12 cellular contexts compared by ENCODE assay signal in the genomic region with DNA sequence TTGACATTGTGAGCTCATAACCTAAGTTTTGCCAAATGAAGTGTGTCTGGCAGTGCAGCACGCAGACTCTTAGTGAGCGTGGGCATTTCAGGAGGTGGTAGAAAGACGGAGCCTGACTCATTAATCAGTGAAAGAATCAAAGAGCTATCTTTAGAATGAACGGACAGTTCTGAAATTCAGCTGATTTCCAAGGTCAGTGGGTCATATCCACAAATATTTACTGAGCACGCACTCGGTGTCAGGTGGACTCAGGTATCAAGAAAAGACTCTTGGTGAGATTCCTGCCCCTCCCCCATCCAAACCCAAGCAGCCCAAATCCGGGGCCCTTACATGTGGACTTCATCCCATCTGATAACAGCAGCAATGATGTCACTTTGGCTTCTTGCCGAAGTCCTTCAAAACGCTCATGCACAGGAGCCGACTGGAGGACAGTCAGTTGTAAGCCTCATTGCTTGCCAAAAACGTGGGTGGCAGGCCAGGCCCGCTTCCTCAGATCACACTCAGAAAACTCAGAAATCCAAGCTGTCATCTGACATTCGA.
DNase-seq lines count a peak whose midpoint lies in the region; ATAC-seq, FAIRE-seq and TF ChIP-seq lines count a peak whose summit lies in the region.
"Had no signal": no experiment of that assay in that cellular context is flagged by ENCODE, and none has a peak within 500 bp of the region (broad histone marks: within the 10 kb centered on the region; RNA-seq: fewer than 3 reads in every experiment).

No MANE protein-coding gene starts in this region.

- H3K27me3 Mint-ChIP-seq in MCF 10A (ENCODE audit: insufficient read depth, unreplicated experiment), result no peaks in the 10 kb centered on the region

- H3K27me3 ChIP-seq in breast epithelium (no peaks in the 10 kb centered on the region), right cardiac atrium (ENCODE audit: control insufficient read depth, insufficient read depth) (no peaks in the 10 kb centered on the region), mesenchymal stem cell (ENCODE audit: control insufficient read depth in 1 of 2, insufficient read depth in 1 of 2, low read length in 2 of 2) (no peaks in the 10 kb centered on the region)

- no peak overlapping the region for H2BK12ac ChIP-seq in mesenchymal stem cell (ENCODE audit: low read length in 2 of 2)

- no peak overlapping the region for H3K23ac ChIP-seq in mesenchymal stem cell (ENCODE audit: low read length in 2 of 2)

- intact Hi-C loops in MCF 10A (cut with micrococcal nuclease) (no loop called here), breast epithelium (cut with DNase I; ENCODE audit: low total_unique reads) (no loop called here), right cardiac atrium (cut with DNase I) (no loop called here)

- H3K36me3 Mint-ChIP-seq in MCF 10A (ENCODE audit: insufficient read depth, unreplicated experiment), result no peaks in the 10 kb centered on the region
- H3K36me3 Mint-ChIP-seq in activated naive CD4-positive, alpha-beta T cell treated with anti-CD3 and anti-CD28 coated beads, Interleukin-2, amount 50 U/mL, for 72 hours, result peaks cover 0 to 4% of the 10 kb centered on the region in 2 donors

- no peak for FAIRE-seq in urothelium cell line (lab: Jason Lieb, UNC)
- FAIRE-seq: A549 had no signal

- H2BK15ac ChIP-seq in mesenchymal stem cell (ENCODE audit: low read depth, poor library complexity, severe bottlenecking), result no peak overlapping the region

- no peak overlapping the region for H4K91ac ChIP-seq in mesenchymal stem cell (ENCODE audit: low read length)

- H3K4me3 ChIP-seq in breast epithelium (no peak overlapping the region), right cardiac atrium (ENCODE audit: low read length) (no peak overlapping the region), mesenchymal stem cell (ENCODE audit: insufficient read depth in 1 of 2, low read depth in 1 of 2, low read length in 2 of 2) (no peak overlapping the region)
- H3K4me3 ChIP-seq: A549 had no signal

- H3K4me1 Mint-ChIP-seq in MCF 10A (ENCODE audit: insufficient read depth, unreplicated experiment), result peaks cover 42% of the 10 kb centered on the region

- peak; percentile 84 for DNase-seq in MCF 10A (ENCODE audit: unreplicated experiment)
- DNase-seq in breast epithelium (ENCODE audit: low spot score in 2 of 2), result no peak
- DNase-seq in right cardiac atrium, result peak; percentile 39 to 69 (median 64)
- DNase-seq in urothelium cell line (ENCODE audit: low spot score), result peak; percentile 65
- no peak for DNase-seq in activated naive CD4-positive, alpha-beta T cell treated with anti-CD3 and anti-CD28 coated beads, Interleukin-2, amount 50 U/mL, for 72 hours (ENCODE audit: low spot score in 2 of 2)
- DNase-seq in NCI-H1048 (lab: John Stamatoyannopoulos, UW), result no peak
- DNase-seq in mesenchymal stem cell, result no peak
- DNase-seq: activated CD4-positive, alpha-beta T cell treated with anti-CD3 and anti-CD28 coated beads for 4 hours; activated naive CD4-positive, alpha-beta T cell treated with anti-CD3 and anti-CD28 coated beads, Interleukin-2, amount 50 U/mL, for 16 hours; NCI-H187 had no signal

- 20% methylated on average over 13 of the region's 13 CpGs for WGBS in right cardiac atrium
- 82% methylated on average over 13 of the region's 13 CpGs for WGBS in mesenchymal stem cell

- no peak overlapping the region for H3K9ac ChIP-seq in mesenchymal stem cell (ENCODE audit: low read length)

- no peak for TF ChIP-seq CTCF in MCF 10A (IDR thresholded peaks at IDR 0.05; ENCODE audit: unreplicated experiment)
- no peak for TF ChIP-seq CTCF in breast epithelium (IDR thresholded peaks at IDR 0.05)
- TF ChIP-seq CTCF in VCaP (conservative IDR thresholded peaks at IDR 0.05), result no peak

- peak; percentile 86 to 87 for ATAC-seq in right cardiac atrium
- ATAC-seq in activated naive CD4-positive, alpha-beta T cell treated with anti-CD3 and anti-CD28 coated beads, Interleukin-2, amount 50 U/mL, for 72 hours, result no peak
- ATAC-seq: A549 had no signal

- no peak for TF ChIP-seq POLR2A in breast epithelium (IDR thresholded peaks at IDR 0.05)

- no peak overlapping the region for H3K18ac ChIP-seq in mesenchymal stem cell (ENCODE audit: low read depth in 1 of 2, low read length in 2 of 2)

- no peaks in the 10 kb centered on the region for H3K36me3 ChIP-seq in breast epithelium
- H3K36me3 ChIP-seq in mesenchymal stem cell (ENCODE audit: control insufficient read depth in 1 of 2, insufficient read depth in 2 of 2, low read depth in 1 of 2, low read length in 2 of 2), result no peaks in the 10 kb centered on the region

- no peak overlapping the region for H3K27ac Mint-ChIP-seq in MCF 10A (ENCODE audit: low read depth, unreplicated experiment)
- H3K27ac Mint-ChIP-seq in activated naive CD4-positive, alpha-beta T cell treated with anti-CD3 and anti-CD28 coated beads, Interleukin-2, amount 50 U/mL, for 72 hours, result no peak overlapping the region

- no peaks in the 10 kb centered on the region for H3K4me1 ChIP-seq in breast epithelium
- H3K4me1 ChIP-seq in right cardiac atrium (ENCODE audit: control insufficient read depth, insufficient read depth, low read length), result no peaks in the 10 kb centered on the region
- H3K4me1 ChIP-seq in mesenchymal stem cell (ENCODE audit: control insufficient read depth, insufficient read depth, low read depth, low read length), result no peaks in the 10 kb centered on the region

- H3K4ac ChIP-seq in mesenchymal stem cell (ENCODE audit: low read depth in 1 of 2, low read length in 2 of 2), result no peak overlapping the region

- no peak overlapping the region for H2AFZ ChIP-seq in mesenchymal stem cell (ENCODE audit: low read depth, low read length)

- no TSS peak for BruUV-seq in MCF 10A (replicated peaks; lab: Mats Ljungman, UMichigan)

- H3K4me2 ChIP-seq in mesenchymal stem cell (ENCODE audit: low read length, poor library complexity, severe bottlenecking), result no peak overlapping the region
- H3K4me2 ChIP-seq: A549 had no signal

- H2BK5ac ChIP-seq in mesenchymal stem cell (ENCODE audit: low read depth, low read length, poor library complexity, severe bottlenecking), result no peak overlapping the region

- H2AK5ac ChIP-seq in mesenchymal stem cell (ENCODE audit: low read length, severe bottlenecking), result no peak overlapping the region

- CTCF ChIA-PET in MCF 10A (lab: Yijun Ruan, JAX), result interaction anchor here (0.5 to 1.0 kb wide), 3 partner anchors 20 to 1051 kb away, joined by 3 read pairs; no protein-coding TSS in a partner anchor

- no peak overlapping the region for H2BK120ac ChIP-seq in mesenchymal stem cell (ENCODE audit: low read depth, low read length)

- H3K4me3 Mint-ChIP-seq in MCF 10A (ENCODE audit: unreplicated experiment), result no peak overlapping the region

- POLR2A ChIA-PET in MCF 10A (lab: Yijun Ruan, JAX), result interaction anchor here (0.6 to 1.7 kb wide), 6 partner anchors 10 to 1023 kb away, joined by 3 to 9 read pairs (median 6); no protein-coding TSS in a partner anchor

- H4K8ac ChIP-seq in mesenchymal stem cell (ENCODE audit: low read length), result no peak overlapping the region

- no peak overlapping the region for H3K14ac ChIP-seq in mesenchymal stem cell (ENCODE audit: low read length in 2 of 2)

- no peak overlapping the region for H3K27ac ChIP-seq in breast epithelium
- peak overlapping the region; percentile 29; the same call in 1 of the 2 replicates for H3K27ac ChIP-seq in VCaP
- H3K27ac ChIP-seq in right cardiac atrium (ENCODE audit: low read length), result no peak overlapping the region
- H3K27ac ChIP-seq in mesenchymal stem cell (ENCODE audit: low read length, poor library complexity, severe bottlenecking), result no peak overlapping the region
- H3K27ac ChIP-seq: A549 had no signal

- no peaks in the 10 kb centered on the region for H3K9me3 ChIP-seq in breast epithelium
- no peaks in the 10 kb centered on the region for H3K9me3 ChIP-seq in right cardiac atrium (ENCODE audit: control insufficient read depth, low read length)
- no peaks in the 10 kb centered on the region for H3K9me3 ChIP-seq in mesenchymal stem cell (ENCODE audit: control insufficient read depth, low read length)

- H3K79me1 ChIP-seq in mesenchymal stem cell (replicated peaks; ENCODE audit: low read length, poor library complexity, severe bottlenecking), result no peaks in the 10 kb centered on the region

- H3K9me3 Mint-ChIP-seq in MCF 10A (ENCODE audit: unreplicated experiment), result no peaks in the 10 kb centered on the region
- H3K9me3 Mint-ChIP-seq in activated naive CD4-positive, alpha-beta T cell treated with anti-CD3 and anti-CD28 coated beads, Interleukin-2, amount 50 U/mL, for 72 hours, result peaks cover 0 to 4% of the 10 kb centered on the region in 2 donors

Comparison
In these comparisons a context has a peak if more than half of its experiments do, and no peak if none do; other contexts are left out.
1. DNase-seq: peak in MCF 10A (single experiment), right cardiac atrium (3 of 3) and urothelium cell line (single experiment); none in breast epithelium (0 of 2), activated naive CD4-positive, alpha-beta T cell treated with anti-CD3 and anti-CD28 coated beads, Interleukin-2, amount 50 U/mL, for 72 hours (0 of 2), NCI-H1048 (single experiment) and mesenchymal stem cell (single experiment).
2. ATAC-seq: peak in right cardiac atrium (2 of 2); none in activated naive CD4-positive, alpha-beta T cell treated with anti-CD3 and anti-CD28 coated beads, Interleukin-2, amount 50 U/mL, for 72 hours (0 of 2).